Comparison of ENCODE assay signal across 2 cellular contexts in the genomic region with DNA sequence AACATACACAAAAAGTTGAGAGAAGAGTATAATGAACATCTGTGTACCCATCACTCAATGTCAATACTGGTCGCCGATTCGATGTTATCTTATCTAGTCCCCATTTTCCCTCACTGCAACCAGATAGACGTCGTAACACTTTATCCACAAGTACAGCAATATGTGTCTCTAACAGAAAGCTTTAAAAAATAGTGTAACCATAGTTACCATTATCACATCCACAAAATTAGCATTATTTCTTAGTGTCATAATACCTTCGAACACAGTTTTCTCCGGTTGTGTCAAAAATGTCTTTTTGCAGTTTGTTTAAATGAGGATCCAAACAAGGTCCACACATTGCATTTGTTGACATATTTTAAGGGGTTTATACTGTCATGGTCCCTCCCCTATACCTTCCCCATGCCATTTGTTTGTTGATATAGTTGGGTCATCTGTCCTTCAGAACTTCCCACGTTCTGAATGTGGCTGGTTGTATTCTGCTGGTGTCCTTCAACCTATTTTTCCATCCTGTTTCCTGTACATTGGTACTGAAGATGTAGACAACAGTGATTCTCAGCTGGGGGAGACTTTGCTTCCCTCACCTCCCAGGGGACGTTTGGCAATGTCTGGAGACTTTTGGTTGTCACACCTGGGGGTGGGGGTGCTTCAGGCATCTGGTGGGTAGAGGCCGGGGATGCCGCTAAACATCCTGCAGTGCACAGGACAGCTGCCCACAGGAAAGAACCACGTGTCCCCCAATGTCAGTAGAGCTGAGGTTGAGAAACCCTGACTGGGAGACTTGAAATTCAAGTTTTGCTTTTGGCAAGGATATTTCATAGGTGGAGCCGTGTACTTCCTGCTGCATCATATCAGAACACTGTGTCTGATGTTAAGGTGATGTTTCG.
TF ChIP-seq lines count a peak whose summit lies in the region.

No MANE protein-coding gene starts in this region.

TF ChIP-seq in HepG2, 621 proteins besides CTCF, POLR2A, EP300 and RAD21 (continued from another document and continues in another):
- TF ChIP-seq, protein P1, sequence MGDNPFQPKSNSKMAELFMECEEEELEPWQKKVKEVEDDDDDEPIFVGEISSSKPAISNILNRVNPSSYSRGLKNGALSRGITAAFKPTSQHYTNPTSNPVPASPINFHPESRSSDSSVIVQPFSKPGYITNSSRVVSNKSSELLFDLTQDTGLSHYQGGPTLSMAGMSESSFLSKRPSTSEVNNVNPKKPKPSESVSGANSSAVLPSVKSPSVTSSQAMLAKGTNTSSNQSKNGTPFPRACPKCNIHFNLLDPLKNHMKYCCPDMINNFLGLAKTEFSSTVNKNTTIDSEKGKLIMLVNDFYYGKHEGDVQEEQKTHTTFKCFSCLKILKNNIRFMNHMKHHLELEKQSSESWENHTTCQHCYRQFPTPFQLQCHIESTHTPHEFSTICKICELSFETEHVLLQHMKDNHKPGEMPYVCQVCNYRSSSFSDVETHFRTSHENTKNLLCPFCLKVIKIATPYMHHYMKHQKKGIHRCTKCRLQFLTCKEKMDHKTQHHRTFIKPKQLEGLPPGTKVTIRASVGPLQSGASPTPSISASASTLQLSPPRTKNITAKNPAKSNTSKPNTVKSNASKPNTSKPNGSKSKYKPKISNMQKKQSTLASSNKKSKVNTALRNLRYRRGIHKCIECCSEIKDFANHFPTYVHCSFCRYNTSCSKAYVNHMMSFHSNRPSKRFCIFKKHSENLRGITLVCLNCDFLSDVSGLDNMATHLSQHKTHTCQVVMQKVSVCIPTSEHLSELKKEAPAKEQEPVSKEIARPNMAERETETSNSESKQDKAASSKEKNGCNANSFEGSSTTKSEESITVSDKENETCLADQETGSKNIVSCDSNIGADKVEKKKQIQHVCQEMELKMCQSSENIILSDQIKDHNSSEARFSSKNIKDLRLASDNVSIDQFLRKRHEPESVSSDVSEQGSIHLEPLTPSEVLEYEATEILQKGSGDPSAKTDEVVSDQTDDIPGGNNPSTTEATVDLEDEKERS (CRISPR knock-in tag; IDR thresholded peaks at IDR 0.05) = 0 out of 2 replicates have a peak, but pooled peaks have one; percentile 26
- TF ChIP-seq, protein P2, sequence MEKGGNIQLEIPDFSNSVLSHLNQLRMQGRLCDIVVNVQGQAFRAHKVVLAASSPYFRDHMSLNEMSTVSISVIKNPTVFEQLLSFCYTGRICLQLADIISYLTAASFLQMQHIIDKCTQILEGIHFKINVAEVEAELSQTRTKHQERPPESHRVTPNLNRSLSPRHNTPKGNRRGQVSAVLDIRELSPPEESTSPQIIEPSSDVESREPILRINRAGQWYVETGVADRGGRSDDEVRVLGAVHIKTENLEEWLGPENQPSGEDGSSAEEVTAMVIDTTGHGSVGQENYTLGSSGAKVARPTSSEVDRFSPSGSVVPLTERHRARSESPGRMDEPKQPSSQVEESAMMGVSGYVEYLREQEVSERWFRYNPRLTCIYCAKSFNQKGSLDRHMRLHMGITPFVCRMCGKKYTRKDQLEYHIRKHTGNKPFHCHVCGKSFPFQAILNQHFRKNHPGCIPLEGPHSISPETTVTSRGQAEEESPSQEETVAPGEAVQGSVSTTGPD (CRISPR knock-in tag; IDR thresholded peaks at IDR 0.05) = peak; percentile 22; the same call in 1 of the 2 replicates
- TF ChIP-seq, protein P3, sequence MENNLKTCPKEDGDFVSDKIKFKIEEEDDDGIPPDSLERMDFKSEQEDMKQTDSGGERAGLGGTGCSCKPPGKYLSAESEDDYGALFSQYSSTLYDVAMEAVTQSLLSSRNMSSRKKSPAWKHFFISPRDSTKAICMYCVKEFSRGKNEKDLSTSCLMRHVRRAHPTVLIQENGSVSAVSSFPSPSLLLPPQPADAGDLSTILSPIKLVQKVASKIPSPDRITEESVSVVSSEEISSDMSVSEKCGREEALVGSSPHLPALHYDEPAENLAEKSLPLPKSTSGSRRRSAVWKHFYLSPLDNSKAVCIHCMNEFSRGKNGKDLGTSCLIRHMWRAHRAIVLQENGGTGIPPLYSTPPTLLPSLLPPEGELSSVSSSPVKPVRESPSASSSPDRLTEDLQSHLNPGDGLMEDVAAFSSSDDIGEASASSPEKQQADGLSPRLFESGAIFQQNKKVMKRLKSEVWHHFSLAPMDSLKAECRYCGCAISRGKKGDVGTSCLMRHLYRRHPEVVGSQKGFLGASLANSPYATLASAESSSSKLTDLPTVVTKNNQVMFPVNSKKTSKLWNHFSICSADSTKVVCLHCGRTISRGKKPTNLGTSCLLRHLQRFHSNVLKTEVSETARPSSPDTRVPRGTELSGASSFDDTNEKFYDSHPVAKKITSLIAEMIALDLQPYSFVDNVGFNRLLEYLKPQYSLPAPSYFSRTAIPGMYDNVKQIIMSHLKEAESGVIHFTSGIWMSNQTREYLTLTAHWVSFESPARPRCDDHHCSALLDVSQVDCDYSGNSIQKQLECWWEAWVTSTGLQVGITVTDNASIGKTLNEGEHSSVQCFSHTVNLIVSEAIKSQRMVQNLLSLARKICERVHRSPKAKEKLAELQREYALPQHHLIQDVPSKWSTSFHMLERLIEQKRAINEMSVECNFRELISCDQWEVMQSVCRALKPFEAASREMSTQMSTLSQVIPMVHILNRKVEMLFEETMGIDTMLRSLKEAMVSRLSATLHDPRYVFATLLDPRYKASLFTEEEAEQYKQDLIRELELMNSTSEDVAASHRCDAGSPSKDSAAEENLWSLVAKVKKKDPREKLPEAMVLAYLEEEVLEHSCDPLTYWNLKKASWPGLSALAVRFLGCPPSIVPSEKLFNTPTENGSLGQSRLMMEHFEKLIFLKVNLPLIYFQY (CRISPR knock-in tag; IDR thresholded peaks at IDR 0.05; ENCODE audit: borderline replicate concordance) = no peak

TF ChIP-seq in K562, 482 proteins besides CTCF, POLR2A, EP300 and RAD21 (continued from another document):
- TF ChIP-seq TAF1 (IDR thresholded peaks at IDR 0.05; ENCODE audit: control insufficient read depth, extremely low read depth, insufficient read depth, low read length, severe bottlenecking) = no peak
- TF ChIP-seq RFX1 (IDR thresholded peaks at IDR 0.05) = peak; percentile 82
